In genomic region chrX:47481160-47481559, GRCh38 we compare ENCODE assay signal across 16 cellular contexts. TPM values are rescaled to one million over a fixed set of nuclear protein-coding genes. Genes with fewer than 3 reads are reported as not detected.
DNase-seq lines count a peak whose midpoint lies in the region; ATAC-seq, FAIRE-seq and TF ChIP-seq lines count a peak whose summit lies in the region.
"Had no signal": no experiment of that assay in that cellular context is flagged by ENCODE, and none has a peak within 500 bp of the region (broad histone marks: within the 10 kb centered on the region; RNA-seq: fewer than 3 reads in every experiment).

No MANE protein-coding gene starts in this region.

- H3K9me3 ChIP-seq in breast epithelium, result no peaks in the 10 kb centered on the region
- H3K9me3 ChIP-seq in OCI-LY3 (ENCODE audit: insufficient read depth, low read length), result no peaks in the 10 kb centered on the region
- H3K9me3 ChIP-seq in K562 (replicated peaks; ENCODE audit: control insufficient read depth, insufficient read depth, low read depth, low read length), result no peaks in the 10 kb centered on the region
- no peaks in the 10 kb centered on the region for H3K9me3 ChIP-seq in tibial artery
- H3K9me3 ChIP-seq: HAP-1, heart left ventricle, right atrium auricular region had no signal

- no peak for TF ChIP-seq EP300 in K562 (IDR thresholded peaks at IDR 0.05; ENCODE audit: low read length)

- in situ Hi-C loops in K562 (cut with MboI), result no loop called here

- H3K36me3 Mint-ChIP-seq in MCF 10A (ENCODE audit: insufficient read depth, unreplicated experiment), result no peaks in the 10 kb centered on the region

- H3K4me1 Mint-ChIP-seq in MCF 10A (ENCODE audit: insufficient read depth, unreplicated experiment), result peaks cover 12% of the 10 kb centered on the region
- H3K4me1 Mint-ChIP-seq in stimulated activated naive CD8-positive, alpha-beta T cell treated with anti-CD3 and anti-CD28 coated beads, Interleukin-15, amount 100 ng/mL, for 72 hours, result peaks cover 43% of the 10 kb centered on the region

- H3K27me3 Mint-ChIP-seq in MCF 10A (ENCODE audit: insufficient read depth, unreplicated experiment), result no peaks in the 10 kb centered on the region
- no peaks in the 10 kb centered on the region for H3K27me3 Mint-ChIP-seq in stimulated activated naive CD8-positive, alpha-beta T cell treated with anti-CD3 and anti-CD28 coated beads, Interleukin-15, amount 100 ng/mL, for 72 hours

- CTCF ChIA-PET in MCF 10A (lab: Yijun Ruan, JAX), result no interaction called here
- CTCF ChIA-PET in K562 (lab: Yijun Ruan, JAX; ENCODE audit: low intra/inter-chr PET ratio), result no interaction called here

- peak overlapping the region; percentile 97; the same call in 1 of the 2 replicates for H3K4me2 ChIP-seq in OCI-LY3 (ENCODE audit: low read length)
- no peak overlapping the region for H3K4me2 ChIP-seq in K562 (ENCODE audit: insufficient read depth, low read length)

- no peak overlapping the region for H3K4me3 Mint-ChIP-seq in MCF 10A (ENCODE audit: unreplicated experiment)
- H3K4me3 Mint-ChIP-seq in stimulated activated naive CD8-positive, alpha-beta T cell treated with anti-CD3 and anti-CD28 coated beads, Interleukin-15, amount 100 ng/mL, for 72 hours, result peak overlapping the region; percentile 35 to 97

- H3K9ac ChIP-seq in OCI-LY3 (ENCODE audit: low read length), result no peak overlapping the region
- H3K9ac ChIP-seq in K562 (ENCODE audit: insufficient read depth in 1 of 2, low read depth in 2 of 2, low read length in 2 of 2), result peak overlapping the region in 1 of 2 experiments; percentile 65; a peak in 1 of 4 replicates

- TF ChIP-seq CTCF in MCF 10A (IDR thresholded peaks at IDR 0.05; ENCODE audit: unreplicated experiment), result no peak
- TF ChIP-seq CTCF in breast epithelium (IDR thresholded peaks at IDR 0.05), result no peak
- TF ChIP-seq CTCF in OCI-LY3 (IDR thresholded peaks at IDR 0.05; ENCODE audit: low read depth, low read length), result no peak
- TF ChIP-seq CTCF in K562 (IDR thresholded peaks at IDR 0.05 in 2 of 3, conservative IDR thresholded peaks at IDR 0.05 in 1 of 3; ENCODE audit: insufficient read depth in 2 of 3, low read depth in 1 of 3, low read length in 3 of 3), result no peak
- TF ChIP-seq CTCF in tibial artery (IDR thresholded peaks at IDR 0.05), result no peak

- FAIRE-seq in K562 (lab: Jason Lieb, UNC), result no peak

- H3K27me3 ChIP-seq in breast epithelium (peaks cover 0 to 6% of the 10 kb centered on the region in 2 donors), OCI-LY3 (ENCODE audit: low read depth, low read length) (no peaks in the 10 kb centered on the region), K562 (ENCODE audit: control insufficient read depth in 2 of 2, insufficient read depth in 2 of 2, low read length in 2 of 2) (no peaks in the 10 kb centered on the region), tibial artery (no peaks in the 10 kb centered on the region)
- H3K27me3 ChIP-seq: heart left ventricle, right atrium auricular region had no signal

- H3K27ac Mint-ChIP-seq in MCF 10A (ENCODE audit: low read depth, unreplicated experiment), result peak overlapping the region; percentile 90
- no peak overlapping the region for H3K27ac Mint-ChIP-seq in stimulated activated naive CD8-positive, alpha-beta T cell treated with anti-CD3 and anti-CD28 coated beads, Interleukin-15, amount 100 ng/mL, for 72 hours

- no peak overlapping the region for H3K4me3 ChIP-seq in breast epithelium
- H3K4me3 ChIP-seq in OCI-LY3 (ENCODE audit: low read length), result peak overlapping the region; percentile 99; the same call in 1 of the 2 replicates
- H3K4me3 ChIP-seq in K562, result no peak overlapping the region
- no peak overlapping the region for H3K4me3 ChIP-seq in tibial artery

- H3K4me1 ChIP-seq in breast epithelium, result no peaks in the 10 kb centered on the region
- peaks cover 22% of the 10 kb centered on the region for H3K4me1 ChIP-seq in OCI-LY3 (ENCODE audit: low read length)
- peaks cover 2 to 4% of the 10 kb centered on the region in 2 experiments; a peak in 3 of 5 replicates for H3K4me1 ChIP-seq in K562 (replicated peaks in 1 of 2; ENCODE audit: control insufficient read depth in 2 of 2, insufficient read depth in 2 of 2, low read length in 2 of 2)
- peaks cover 0 to 12% (median 1%) of the 10 kb centered on the region in 4 donors for H3K4me1 ChIP-seq in tibial artery

- peaks cover 72% of the 10 kb centered on the region for H3K79me2 ChIP-seq in OCI-LY3 (ENCODE audit: low read length)
- peaks cover 32% of the 10 kb centered on the region for H3K79me2 ChIP-seq in K562 (ENCODE audit: control insufficient read depth, insufficient read depth, low read length)

- BruUV-seq in MCF 10A (replicated peaks; lab: Mats Ljungman, UMichigan) (no TSS peak), K562 (replicated peaks; lab: Mats Ljungman, UMichigan) (no TSS peak)

- H3K9me1 ChIP-seq in K562 (ENCODE audit: control insufficient read depth, insufficient read depth, low read length), result no peaks in the 10 kb centered on the region

- POLR2A ChIA-PET in MCF 10A (lab: Yijun Ruan, JAX), result interaction anchor here (0.7 to 1.5 kb wide), 3 partner anchors 20 to 336 kb away, joined by 3 to 8 read pairs (median 3); no protein-coding TSS in a partner anchor
- POLR2A ChIA-PET in K562 (lab: Yijun Ruan, JAX), result no interaction called here

- no peak for TF ChIP-seq RAD21 in K562 (CRISPR knock-in tag; conservative IDR thresholded peaks at IDR 0.05 in 1 of 2, IDR thresholded peaks at IDR 0.05 in 1 of 2)

- ATAC-seq in K562 (no peak), GM21447 (IDR thresholded peaks at IDR 0.05; ENCODE audit: unreplicated experiment) (no peak), GM18505 (IDR thresholded peaks at IDR 0.05; ENCODE audit: unreplicated experiment) (no peak)
- ATAC-seq in stimulated activated naive CD8-positive, alpha-beta T cell treated with anti-CD3 and anti-CD28 coated beads, Interleukin-15, amount 100 ng/mL, for 72 hours, result no peak
- ATAC-seq: heart left ventricle had no signal

- H2AFZ ChIP-seq in OCI-LY3 (ENCODE audit: low read depth, low read length) (no peak overlapping the region), K562 (ENCODE audit: low read depth, low read length) (no peak overlapping the region)

- intact Hi-C loops in MCF 10A (cut with micrococcal nuclease) (loop anchor here (5.0 kb wide), 1 partner anchor 289 kb away; the partner anchor contains the start of gene UBA1), breast epithelium (cut with DNase I; ENCODE audit: low total_unique reads) (no loop called here), K562 (cut with micrococcal nuclease) (no loop called here), tibial artery (cut with DNase I; ENCODE audit: low total_unique reads) (no loop called here)

- WGBS in K562 (ENCODE audit: insufficient coverage, low coverage, missing lambda C conversion rate), result 67% methylated on average over 2 of the region's 2 CpGs

- H4K20me1 ChIP-seq in OCI-LY3 (ENCODE audit: insufficient read depth, low read length) (no peaks in the 10 kb centered on the region), K562 (replicated peaks; ENCODE audit: control insufficient read depth, insufficient read depth, low read length) (no peaks in the 10 kb centered on the region)

- no peaks in the 10 kb centered on the region for H3K36me3 ChIP-seq in breast epithelium
- peaks cover 3% of the 10 kb centered on the region for H3K36me3 ChIP-seq in OCI-LY3 (replicated peaks; ENCODE audit: low read depth, low read length)
- H3K36me3 ChIP-seq in K562 (ENCODE audit: control insufficient read depth, insufficient read depth, low read length), result no peaks in the 10 kb centered on the region
- no peaks in the 10 kb centered on the region for H3K36me3 ChIP-seq in tibial artery
- H3K36me3 ChIP-seq: HAP-1, heart left ventricle, right atrium auricular region had no signal

- no peak for TF ChIP-seq POLR2A in breast epithelium (IDR thresholded peaks at IDR 0.05)
- TF ChIP-seq POLR2A in K562 (conservative IDR thresholded peaks at IDR 0.05), result no peak
- no peak for TF ChIP-seq POLR2A in GM18505 (IDR thresholded peaks at IDR 0.05; ENCODE audit: borderline replicate concordance, extremely low read depth, insufficient read depth, insufficient read length)

- H3K27ac ChIP-seq in breast epithelium (no peak overlapping the region), OCI-LY3 (ENCODE audit: low read length) (no peak overlapping the region), K562 (ENCODE audit: extremely low read depth, low read depth, low read length) (no peak overlapping the region), tibial artery (no peak overlapping the region)

- H3K9me3 Mint-ChIP-seq in MCF 10A (ENCODE audit: unreplicated experiment), result peaks cover 6% of the 10 kb centered on the region
- H3K9me3 Mint-ChIP-seq in stimulated activated naive CD8-positive, alpha-beta T cell treated with anti-CD3 and anti-CD28 coated beads, Interleukin-15, amount 100 ng/mL, for 72 hours, result no peaks in the 10 kb centered on the region

- DNase-seq in MCF 10A (ENCODE audit: unreplicated experiment) (no peak), breast epithelium (ENCODE audit: low spot score in 2 of 2) (no peak), K562 (ENCODE audit: extremely low read depth in 1 of 4, low spot score in 3 of 4) (no peak), tibial artery (no peak)
- no peak for DNase-seq in stimulated activated naive CD8-positive, alpha-beta T cell treated with anti-CD3 and anti-CD28 coated beads, Interleukin-15, amount 100 ng/mL, for 72 hours
- DNase-seq: C1 segment of cervical spinal cord; GDM1; heart left ventricle; NCI-H2171; stimulated activated CD4-positive, alpha-beta T cell treated with anti-CD3 and anti-CD28 coated beads, Interleukin-4, amount 100 ng/mL, for 24 hours; stimulated activated naive CD4-positive, alpha-beta T cell had no signal

TF ChIP-seq in K562, 482 proteins besides CTCF, POLR2A, EP300 and RAD21 (continues in another document):
- no peak for TF ChIP-seq PML (IDR thresholded peaks at IDR 0.05; ENCODE audit: low read length)

RNA-seq across cellular contexts. Expression of gene ZNF41, which starts 1.9 kb away (rescaled TPM):
- 5.6 and 7.0 TPM in 2 replicates for total RNA-seq in MCF 10A (2022)
- 10 to 100 TPM in 1 of 3 donors, 1 to 10 TPM in 2; 7.2 to 14.0 (median 9.2) TPM for total RNA-seq in breast epithelium
- total RNA-seq in K562 (2011; cell fraction: chromatin; rRNA removed; ENCODE audit: low replicate concordance), result 5.4 and 15.9 TPM in 2 replicates
- total RNA-seq in K562 (2011; cell fraction: nucleolus; rRNA removed), result 4.2 and 5.9 TPM in 2 replicates
- 7.6 and 8.9 TPM in 2 replicates for total RNA-seq in K562 (2011; cell fraction: nucleoplasm; rRNA removed)
- total RNA-seq in K562 (2014; rRNA removed), result 5.9 and 6.1 TPM in 2 replicates
- 7.3 and 8.6 TPM in 2 replicates for total RNA-seq in K562 (2014; rRNA removed; fragmentation: Illumina TruSeq; extraction: Trizol)
- 7.6 and 7.8 TPM in 2 replicates for total RNA-seq in K562 (2015; rRNA removed; fragmentation: Illumina TruSeq; extraction: Trizol)
- total RNA-seq in K562 (2021), result 6.8 and 6.9 TPM in 2 replicates
- 5.0 and 6.6 TPM in 2 replicates for polyA plus RNA-seq in K562 (2011; rRNA removed)
- 2.2 and 2.6 TPM in 2 replicates for polyA plus RNA-seq in K562 (2011; cell fraction: cytosol; rRNA removed)
- 5.4 TPM in 2 replicates for polyA plus RNA-seq in K562 (2011; cell fraction: nucleus; rRNA removed)
- polyA plus RNA-seq in K562 (2012), result 4.0 and 4.3 TPM in 2 replicates
- 6.7 and 7.7 TPM in 2 replicates for polyA plus RNA-seq in K562 (2014; fragmentation: Illumina TruSeq; extraction: Trizol)
- 1 to 10 TPM in 1 of 2 experiments, under 1 TPM in 1; 0.53 to 2.5 TPM for polyA plus RNA-seq in K562 (2014; fragmentation: Nextera tagmentation; extraction: Ambion mirVana)
- 5.2 and 5.3 TPM in 2 replicates for polyA plus RNA-seq in K562 (2014; rRNA removed)
- 10.5 and 13.8 TPM in 2 replicates for polyA minus RNA-seq in K562 (2011; rRNA and poly(A)+ RNA removed)
- 2.7 and 5.9 TPM in 2 replicates for polyA minus RNA-seq in K562 (2011; cell fraction: cytosol; rRNA and poly(A)+ RNA removed)
- 3.5 and 3.6 TPM in 2 replicates for polyA minus RNA-seq in K562 (2011; cell fraction: nucleus; rRNA and poly(A)+ RNA removed)
